21 cellular contexts compared by ENCODE assay signal in the genomic region with DNA sequence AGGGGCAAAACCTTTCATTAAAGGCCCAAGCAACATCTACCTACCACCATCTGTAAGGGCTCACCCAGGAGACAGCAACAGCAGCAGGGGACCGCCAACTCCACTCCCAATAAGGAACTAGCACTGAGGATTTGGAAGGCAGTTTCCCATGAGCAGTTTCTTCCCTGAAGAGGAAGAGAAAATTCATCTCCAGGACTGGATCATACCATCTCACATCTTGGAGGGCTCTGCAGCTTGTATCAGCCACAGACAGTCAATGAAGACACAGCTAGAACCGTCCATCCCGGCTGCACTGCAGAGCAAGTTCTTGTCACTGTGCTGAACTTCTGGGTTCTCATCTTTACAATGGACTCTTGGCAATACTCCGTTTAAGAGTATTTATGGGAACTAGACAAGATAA. TPM values are rescaled to one million over a fixed set of nuclear protein-coding genes. Genes with fewer than 3 reads are reported as not detected.
A peak's percentile ranks its signal among the peaks of the same experiment; 100 is the strongest.
DNase-seq lines count a peak whose midpoint lies in the region; ATAC-seq, FAIRE-seq and TF ChIP-seq lines count a peak whose summit lies in the region.
"Had no signal": no experiment of that assay in that cellular context is flagged by ENCODE, and none has a peak within 500 bp of the region (broad histone marks: within the 10 kb centered on the region; RNA-seq: fewer than 3 reads in every experiment).

No MANE protein-coding gene starts in this region.

- no peak overlapping the region for H2AFZ ChIP-seq in SK-N-SH (ENCODE audit: low read depth)
- H2AFZ ChIP-seq: GM23248 had no signal

- peaks cover 29% of the 10 kb centered on the region for H3K4me1 Mint-ChIP-seq in central memory CD8-positive, alpha-beta T cell
- H3K4me1 Mint-ChIP-seq in type B pancreatic cell (ENCODE audit: unreplicated experiment) = peaks cover 31% of the 10 kb centered on the region

- CTCF ChIA-PET in SK-N-SH (lab: Yijun Ruan, JAX) = interaction anchor here (1.1 kb wide), 1 partner anchor 21 kb away, joined by 3 read pairs; no protein-coding TSS in a partner anchor

- 28% methylated on average over 4 of the region's 4 CpGs for WGBS in SK-N-SH (ENCODE audit: low lambda C conversion rate)

- in situ Hi-C loops in GM13977 (cut with MboI; ENCODE audit: low pct_unique_long_range_greater_than_20kb, low sequenced_read_pairs, unreplicated experiment) = no loop called here

- H3F3A ChIP-seq in SK-N-SH (replicated peaks; ENCODE audit: insufficient read depth) = no peaks in the 10 kb centered on the region

- TF ChIP-seq CTCF in SK-N-SH (IDR thresholded peaks at IDR 0.05) = no peak
- no peak for TF ChIP-seq CTCF in GM13977 (IDR thresholded peaks at IDR 0.05; ENCODE audit: extremely low read depth, insufficient read depth, missing control alignments)
- no peak for TF ChIP-seq CTCF in type B pancreatic cell (conservative IDR thresholded peaks at IDR 0.05)

- no peaks in the 10 kb centered on the region for H3K9me3 ChIP-seq in SK-N-SH

- DNase-seq in SK-N-SH = peak; percentile 4
- DNase-seq in GM13977 (ENCODE audit: low spot score) = peak; percentile 4
- no peak for DNase-seq in central memory CD8-positive, alpha-beta T cell (ENCODE audit: low spot score in 2 of 2)
- peak; percentile 11 for DNase-seq in type B pancreatic cell (ENCODE audit: extremely low spot score, unreplicated experiment)
- DNase-seq in DMS 273 (lab: John Stamatoyannopoulos, UW; ENCODE audit: unreplicated experiment) = no peak
- DNase-seq in NCI-H345 (lab: John Stamatoyannopoulos, UW) = no peak
- no peak for DNase-seq in H54 (ENCODE audit: insufficient read length, low spot score)
- DNase-seq: ACHN, GM23248, HCEC 1CT, NCI-H1694, NCI-H2081, NCI-H2171, NCI-H524 treated with DMSO at 0.1 percent for 48 hours, NCI-H82 had no signal

- TF ChIP-seq EP300 in SK-N-SH (IDR thresholded peaks at IDR 0.05; ENCODE audit: borderline replicate concordance in 1 of 2, low read depth in 1 of 2, low read length in 1 of 2) = no peak

- no peak overlapping the region for H3K4me3 ChIP-seq in SK-N-SH (ENCODE audit: low read depth in 2 of 2, low read length in 1 of 2)
- H3K4me3 ChIP-seq: BLaER1, GM23248 had no signal

- H3K27ac Mint-ChIP-seq in central memory CD8-positive, alpha-beta T cell (ENCODE audit: low read depth) = peak overlapping the region; percentile 10
- H3K27ac Mint-ChIP-seq in type B pancreatic cell = no peak overlapping the region

- H3K9me2 ChIP-seq in SK-N-SH = no peaks in the 10 kb centered on the region

- H3K4me2 ChIP-seq in SK-N-SH = no peak overlapping the region

- no peak overlapping the region for H3K27ac ChIP-seq in SK-N-SH (ENCODE audit: low read depth in 2 of 2, low read length in 1 of 2)
- H3K27ac ChIP-seq: 22Rv1, BLaER1, GM23248 had no signal

- peaks cover 16% of the 10 kb centered on the region for H3K36me3 Mint-ChIP-seq in central memory CD8-positive, alpha-beta T cell (ENCODE audit: insufficient read depth)
- no peaks in the 10 kb centered on the region for H3K36me3 Mint-ChIP-seq in type B pancreatic cell

- H3K36me3 ChIP-seq in SK-N-SH (replicated peaks in 1 of 2; ENCODE audit: control insufficient read depth in 1 of 2, insufficient read depth in 2 of 2, low read length in 1 of 2) = no peaks in the 10 kb centered on the region
- H3K36me3 ChIP-seq: BLaER1 had no signal

- H3K27me3 ChIP-seq in SK-N-SH (ENCODE audit: insufficient read depth) = no peaks in the 10 kb centered on the region
- H3K27me3 ChIP-seq: BLaER1 had no signal

- no peaks in the 10 kb centered on the region for H4K20me1 ChIP-seq in SK-N-SH (ENCODE audit: insufficient read depth)

- H3K27me3 Mint-ChIP-seq in central memory CD8-positive, alpha-beta T cell = no peaks in the 10 kb centered on the region
- H3K27me3 Mint-ChIP-seq in type B pancreatic cell = peaks cover 12% of the 10 kb centered on the region

- no peaks in the 10 kb centered on the region for H3K79me2 ChIP-seq in SK-N-SH (ENCODE audit: insufficient read depth)

- H3K9ac ChIP-seq in SK-N-SH = no peak overlapping the region
- H3K9ac ChIP-seq: BLaER1, GM23248 had no signal

- peaks cover 6% of the 10 kb centered on the region for H3K9me3 Mint-ChIP-seq in central memory CD8-positive, alpha-beta T cell
- H3K9me3 Mint-ChIP-seq in type B pancreatic cell = no peaks in the 10 kb centered on the region

- no peak overlapping the region for H3K4me3 Mint-ChIP-seq in central memory CD8-positive, alpha-beta T cell
- H3K4me3 Mint-ChIP-seq in type B pancreatic cell = no peak overlapping the region

- no peak for FAIRE-seq in H54 (lab: Jason Lieb, UNC)
- FAIRE-seq: D721Med, HTR-8/SVneo had no signal

- POLR2A ChIA-PET in SK-N-SH (lab: Yijun Ruan, JAX) = no interaction called here

- no peak for TF ChIP-seq POLR2A in H54 (IDR thresholded peaks at IDR 0.05; ENCODE audit: low read depth, low read length)

- ATAC-seq in SK-N-SH treated with all-trans-retinoic acid at 6 μM for 48 hours = no peak
- ATAC-seq in central memory CD8-positive, alpha-beta T cell (replicated peaks; ENCODE audit: extremely low read depth, poor library complexity, severe bottlenecking) = no peak
- ATAC-seq: Panc1 had no signal

- no peaks in the 10 kb centered on the region; a peak in 1 of 4 replicates for H3K4me1 ChIP-seq in SK-N-SH (ENCODE audit: control insufficient read depth in 1 of 2, insufficient read depth in 2 of 2, low read depth in 1 of 2, low read length in 1 of 2)

- TF ChIP-seq RAD21 in SK-N-SH (IDR thresholded peaks at IDR 0.05; ENCODE audit: low read length) = no peak

TF ChIP-seq in SK-N-SH, 30 proteins besides CTCF, POLR2A, EP300 and RAD21:
- no peak for TF ChIP-seq FOXJ3 (CRISPR knock-in tag; IDR thresholded peaks at IDR 0.05)

TF ChIP-seq in SK-N-SH treated with all-trans-retinoic acid at 6 μM for 48 hours, 23 proteins besides CTCF, POLR2A, EP300 and RAD21:
- TF ChIP-seq ZNF565 (CRISPR knock-in tag; conservative IDR thresholded peaks at IDR 0.05; ENCODE audit: low read depth) (no peak), SNAI2 (CRISPR knock-in tag; IDR thresholded peaks at IDR 0.05) (no peak), ARNTL (CRISPR knock-in tag; IDR thresholded peaks at IDR 0.05; ENCODE audit: borderline replicate concordance, low read depth) (no peak)

RNA-seq across cellular contexts. Expression of gene GYPC, which starts 2.9 kb away (rescaled TPM):
- polyA plus RNA-seq in SK-N-SH (2012; rRNA removed) = not detected in 2 replicates
- not detected in 2 replicates for polyA plus RNA-seq in SK-N-SH (2012; cell fraction: cytosol; rRNA removed)
- not detected in 2 replicates for polyA plus RNA-seq in SK-N-SH (2012; cell fraction: nucleus; rRNA removed)
- 13.3 and 45.5 TPM in 2 replicates for total RNA-seq in type B pancreatic cell (ENCODE audit: low replicate concordance)

Comparison
In these comparisons a context has a peak if more than half of its experiments do, and no peak if none do; other contexts are left out.
1. DNase-seq: peak in SK-N-SH (single experiment), GM13977 (single experiment) and type B pancreatic cell (single experiment); none in central memory CD8-positive, alpha-beta T cell (0 of 2), DMS 273 (single experiment), NCI-H345 (single experiment) and H54 (single experiment).